Comparison of ENCODE assay signal across 10 cellular contexts in the genomic region with DNA sequence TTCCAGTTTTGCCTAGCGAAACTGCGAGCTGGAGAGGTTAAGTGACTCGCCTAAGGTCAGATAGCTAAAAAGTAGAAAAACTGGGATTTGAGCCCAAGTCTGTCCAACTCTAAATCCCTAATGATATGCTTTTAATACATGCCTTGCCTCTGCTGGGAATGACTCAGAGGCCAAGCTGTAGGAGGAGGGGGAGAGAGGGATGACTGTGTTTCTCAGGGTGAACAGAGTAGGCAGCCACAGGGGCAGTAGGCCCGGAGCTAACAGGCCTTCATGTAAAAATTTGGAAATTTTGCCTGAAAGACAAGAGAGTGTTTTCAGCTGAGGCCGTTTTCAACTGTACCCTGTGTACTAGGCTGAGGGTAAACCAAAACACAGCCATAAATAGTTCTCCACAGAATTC.
A peak's percentile ranks its signal among the peaks of the same experiment; 100 is the strongest.
DNase-seq lines count a peak whose midpoint lies in the region; ATAC-seq and TF ChIP-seq lines count a peak whose summit lies in the region.
"Had no signal": no experiment of that assay in that cellular context is flagged by ENCODE, and none has a peak within 500 bp of the region (broad histone marks: within the 10 kb centered on the region; RNA-seq: fewer than 3 reads in every experiment).

No MANE protein-coding gene starts in this region.

- WGBS in mesendoderm (ENCODE audit: extremely low coverage, insufficient coverage, low lambda C conversion rate): no CpG with 5 or more reads among the region's 5 CpGs

- no peak overlapping the region for H4K8ac ChIP-seq in mesendoderm (ENCODE audit: low read depth, low read length)

- no peak for TF ChIP-seq CTCF in retinal pigment epithelial cell (conservative IDR thresholded peaks at IDR 0.05; ENCODE audit: low read depth, low read length)

- no peak overlapping the region for H3K9ac ChIP-seq in mesendoderm (ENCODE audit: low read length)

- H3K18ac ChIP-seq in mesendoderm (ENCODE audit: low read length): no peak overlapping the region

- no peak overlapping the region for H3K23ac ChIP-seq in mesendoderm (ENCODE audit: low read length)

- H2BK5ac ChIP-seq in mesendoderm (ENCODE audit: low read length): no peak overlapping the region

- no peaks in the 10 kb centered on the region for H3K27me3 ChIP-seq in mesendoderm (ENCODE audit: insufficient read depth, low read length, poor library complexity)

- H3K4ac ChIP-seq in mesendoderm (ENCODE audit: low read depth, low read length): no peak overlapping the region

- POLR2A ChIA-PET in HEK293T (lab: Yijun Ruan, JAX): no interaction called here

- no peaks in the 10 kb centered on the region for H3K36me3 ChIP-seq in mesendoderm (ENCODE audit: control insufficient read depth, insufficient read depth, low read length)

- no peak overlapping the region for H2BK15ac ChIP-seq in mesendoderm (replicated peaks; ENCODE audit: low read depth)

- no peak overlapping the region for H3K56ac ChIP-seq in mesendoderm (ENCODE audit: low read length)

- H2AK5ac ChIP-seq in mesendoderm (ENCODE audit: low read length): no peak overlapping the region

- no peak overlapping the region for H3K4me2 ChIP-seq in mesendoderm (ENCODE audit: low read length)

- CTCF ChIA-PET in HEK293T (lab: Yijun Ruan, JAX): interaction anchor here (2.2 kb wide), 1 partner anchor 52 kb away, joined by 6 read pairs; no protein-coding TSS in a partner anchor

- H4K5ac ChIP-seq in mesendoderm (ENCODE audit: low read length): no peak overlapping the region

- no peak overlapping the region for H2BK120ac ChIP-seq in mesendoderm (ENCODE audit: low read depth, low read length)

- peak; percentile 88 for DNase-seq in GM03348 (ENCODE audit: low spot score)
- DNase-seq in amniotic stem cell (lab: John Stamatoyannopoulos, UW): peak; percentile 44
- peak; percentile 54 for DNase-seq in left cardiac atrium
- peak; percentile 94 for DNase-seq in retinal pigment epithelial cell (ENCODE audit: low read depth)
- DNase-seq in HEK293T (ENCODE audit: extremely low spot score): no peak
- DNase-seq in mesendoderm: no peak
- DNase-seq: NCI-H2029 treated with DMSO at 0.1 percent for 48 hours had no signal

- intact Hi-C loops in left cardiac atrium (cut with DNase I): loop anchor here (10.0 kb wide), 2 partner anchors 48 to 962 kb away; no protein-coding TSS in a partner anchor

- no peaks in the 10 kb centered on the region for H3K79me1 ChIP-seq in mesendoderm (ENCODE audit: low read length)

- no peak overlapping the region for H3K27ac ChIP-seq in mesendoderm (ENCODE audit: low read depth, low read length)

- no peaks in the 10 kb centered on the region for H3K4me1 ChIP-seq in mesendoderm (ENCODE audit: control insufficient read depth, low read depth, low read length)

- no peaks in the 10 kb centered on the region for H3K79me2 ChIP-seq in mesendoderm (ENCODE audit: control insufficient read depth, insufficient read depth, low read length)

- no peak overlapping the region for H3K4me3 ChIP-seq in retinal pigment epithelial cell (ENCODE audit: low read length)
- no peak overlapping the region for H3K4me3 ChIP-seq in mesendoderm (ENCODE audit: low read length)

- ATAC-seq in left cardiac atrium: peak; percentile 86 to 96
- no peak for ATAC-seq in GM21576 (IDR thresholded peaks at IDR 0.05; ENCODE audit: unreplicated experiment)
- no peak for ATAC-seq in HG03342 (IDR thresholded peaks at IDR 0.05; ENCODE audit: unreplicated experiment)
- ATAC-seq: WTC11 had no signal

TF ChIP-seq in HEK293T, 16 proteins besides CTCF, POLR2A, EP300 and RAD21:
- no peak for TF ChIP-seq BHLHE40 (IDR thresholded peaks at IDR 0.05; ENCODE audit: borderline replicate concordance)
- no peak for TF ChIP-seq SP1 (IDR thresholded peaks at IDR 0.05)
- no peak for TF ChIP-seq FOXA1 (IDR thresholded peaks at IDR 0.05)
- TF ChIP-seq FOXK2 (IDR thresholded peaks at IDR 0.05): no peak
- TF ChIP-seq TARDBP (IDR thresholded peaks at IDR 0.05): no peak
- TF ChIP-seq SUZ12 (IDR thresholded peaks at IDR 0.05): no peak
- TF ChIP-seq ARNT (IDR thresholded peaks at IDR 0.05): no peak
- TF ChIP-seq NFRKB (IDR thresholded peaks at IDR 0.05): no peak
- TF ChIP-seq ELF4 (IDR thresholded peaks at IDR 0.05): no peak
- no peak for TF ChIP-seq HDGF (IDR thresholded peaks at IDR 0.05; ENCODE audit: borderline replicate concordance)
- TF ChIP-seq FOXM1 (IDR thresholded peaks at IDR 0.05; ENCODE audit: borderline replicate concordance): no peak
- no peak for TF ChIP-seq ZNF384 (IDR thresholded peaks at IDR 0.05)
- no peak for TF ChIP-seq LEF1 (IDR thresholded peaks at IDR 0.05; ENCODE audit: borderline replicate concordance)

Comparison
In these comparisons a context has a peak if more than half of its experiments do, and no peak if none do; other contexts are left out.
1. DNase-seq: peak in GM03348 (single experiment), amniotic stem cell (single experiment), left cardiac atrium (single experiment) and retinal pigment epithelial cell (single experiment); none in HEK293T (single experiment) and mesendoderm (single experiment).
2. ATAC-seq: peak in left cardiac atrium (2 of 2); none in GM21576 (single experiment) and HG03342 (single experiment).